ENCODE assay signal across 9 cellular contexts in genomic region chr20:58407966-58408557, GRCh38. TPM values are rescaled to one million over a fixed set of nuclear protein-coding genes. Genes with fewer than 3 reads are reported as not detected.
DNase-seq lines count a peak whose midpoint lies in the region; ATAC-seq, FAIRE-seq and TF ChIP-seq lines count a peak whose summit lies in the region.
"Had no signal": no experiment of that assay in that cellular context is flagged by ENCODE, and none has a peak within 500 bp of the region (broad histone marks: within the 10 kb centered on the region; RNA-seq: fewer than 3 reads in every experiment).

No MANE protein-coding gene starts in this region.

- peaks cover 83% of the 10 kb centered on the region for H4K20me1 ChIP-seq in astrocyte (ENCODE audit: insufficient read depth, low read length)
- H4K20me1 ChIP-seq in neural progenitor cell (ENCODE audit: low read depth): peaks cover 58% of the 10 kb centered on the region

- H3K27me3 ChIP-seq in astrocyte (ENCODE audit: insufficient read depth, low read length) (no peaks in the 10 kb centered on the region), neural progenitor cell (no peaks in the 10 kb centered on the region)

- H3K79me2 ChIP-seq in astrocyte (ENCODE audit: insufficient read depth, low read length) (peaks cover 98% of the 10 kb centered on the region), neural progenitor cell (ENCODE audit: low read depth) (peaks cover 99% of the 10 kb centered on the region)

- H3K4me1 Mint-ChIP-seq in astrocyte (ENCODE audit: low read depth, unreplicated experiment) (peaks cover 25% of the 10 kb centered on the region), neural progenitor cell (peaks cover 2% of the 10 kb centered on the region)

- no peak overlapping the region for H3K9ac ChIP-seq in astrocyte (ENCODE audit: low read length)
- H3K9ac ChIP-seq in neural progenitor cell: no peak overlapping the region

- no peaks in the 10 kb centered on the region for H3K9me3 ChIP-seq in astrocyte (ENCODE audit: insufficient read depth, low read depth, low read length)
- no peaks in the 10 kb centered on the region for H3K9me3 ChIP-seq in neural progenitor cell (ENCODE audit: low read depth)

- no peaks in the 10 kb centered on the region for H3K36me3 ChIP-seq in astrocyte (ENCODE audit: insufficient read depth, low read length)
- no peaks in the 10 kb centered on the region for H3K36me3 ChIP-seq in neural progenitor cell

- DNase-seq in NCI-H748 (lab: John Stamatoyannopoulos, UW; ENCODE audit: unreplicated experiment) (peak; percentile 4), NCI-H748 treated with DMSO at 0.1 percent for 48 hours (lab: John Stamatoyannopoulos, UW) (no peak), astrocyte (ENCODE audit: low read depth) (no peak), renal cortical epithelial cell (ENCODE audit: low read depth) (peak; percentile 33), neural progenitor cell (ENCODE audit: low spot score) (no peak), hepatic stellate cell (ENCODE audit: low spot score) (no peak)
- DNase-seq: activated CD8-positive, alpha-beta memory T cell treated with anti-CD3 and anti-CD28 coated beads for 24 hours had no signal

- H3K4me3 Mint-ChIP-seq in astrocyte (ENCODE audit: unreplicated experiment) (no peak overlapping the region), neural progenitor cell (no peak overlapping the region)

- H3K27ac Mint-ChIP-seq in astrocyte (ENCODE audit: unreplicated experiment): no peak overlapping the region
- H3K27ac Mint-ChIP-seq in neural progenitor cell: no peak overlapping the region

- no peak overlapping the region for H2AFZ ChIP-seq in astrocyte (ENCODE audit: low read depth, low read length)
- no peak overlapping the region for H2AFZ ChIP-seq in neural progenitor cell (replicated peaks)

- peak; percentile 43 for ATAC-seq in HG03342 (IDR thresholded peaks at IDR 0.05; ENCODE audit: unreplicated experiment)
- ATAC-seq in GM19324 (IDR thresholded peaks at IDR 0.05; ENCODE audit: low FRiP score, unreplicated experiment): no peak

- TF ChIP-seq CTCF in astrocyte (IDR thresholded peaks at IDR 0.05; ENCODE audit: insufficient read depth, low read depth, low read length) (no peak), neural progenitor cell (IDR thresholded peaks at IDR 0.05) (no peak)

- H3K27me3 Mint-ChIP-seq in astrocyte (ENCODE audit: low read depth, unreplicated experiment): no peaks in the 10 kb centered on the region
- no peaks in the 10 kb centered on the region for H3K27me3 Mint-ChIP-seq in neural progenitor cell (ENCODE audit: insufficient read depth, low read depth)

- H3K4me3 ChIP-seq in astrocyte (ENCODE audit: insufficient read depth, low read depth, low read length) (no peak overlapping the region), neural progenitor cell (no peak overlapping the region)

- H3K4me2 ChIP-seq in astrocyte (ENCODE audit: low read length) (no peak overlapping the region), neural progenitor cell (no peak overlapping the region)

- H3K9me3 Mint-ChIP-seq in astrocyte (ENCODE audit: unreplicated experiment) (no peaks in the 10 kb centered on the region), neural progenitor cell (peaks cover 11% of the 10 kb centered on the region)

- FAIRE-seq in astrocyte (lab: Jason Lieb, UNC): no peak

- no peaks in the 10 kb centered on the region for H3K36me3 Mint-ChIP-seq in astrocyte (ENCODE audit: low read depth, unreplicated experiment)
- H3K36me3 Mint-ChIP-seq in neural progenitor cell: peaks cover 17% of the 10 kb centered on the region

- H3K27ac ChIP-seq in astrocyte (ENCODE audit: low read depth, low read length): peak overlapping the region; percentile 9
- no peak overlapping the region for H3K27ac ChIP-seq in neural progenitor cell

- H3K4me1 ChIP-seq in astrocyte (ENCODE audit: insufficient read depth, low read length): peaks cover 18% of the 10 kb centered on the region
- peaks cover 21% of the 10 kb centered on the region for H3K4me1 ChIP-seq in neural progenitor cell

- H3F3A ChIP-seq in neural progenitor cell (ENCODE audit: low read depth): peaks cover 15% of the 10 kb centered on the region

RNA-seq across cellular contexts. Expression of gene VAPB, which starts 19.0 kb away (rescaled TPM):
- total RNA-seq in astrocyte (57.6 and 61.5 TPM in 2 replicates), renal cortical epithelial cell (17.9 and 56.6 TPM in 2 replicates), neural progenitor cell (ENCODE audit: low replicate concordance) (26.0 and 31.9 TPM in 2 replicates)

Comparison
In these comparisons a context has a peak if more than half of its experiments do, and no peak if none do; other contexts are left out.
1. DNase-seq: peak in NCI-H748 (single experiment) and renal cortical epithelial cell (single experiment); none in NCI-H748 treated with DMSO at 0.1 percent for 48 hours (single experiment), astrocyte (single experiment), neural progenitor cell (single experiment) and hepatic stellate cell (single experiment).